30 cellular contexts compared by ENCODE assay signal in genomic region chr3:57009802-57010201, GRCh38. TPM values are rescaled to one million over a fixed set of nuclear protein-coding genes. Genes with fewer than 3 reads are reported as not detected.
DNase-seq lines count a peak whose midpoint lies in the region; ATAC-seq and TF ChIP-seq lines count a peak whose summit lies in the region.
"Had no signal": no experiment of that assay in that cellular context is flagged by ENCODE, and none has a peak within 500 bp of the region (broad histone marks: within the 10 kb centered on the region; RNA-seq: fewer than 3 reads in every experiment).

No MANE protein-coding gene starts in this region.

- peaks cover 43% of the 10 kb centered on the region for H3F3A ChIP-seq in PC-9 (ENCODE audit: insufficient read depth, low read depth)

- H4K20me1 ChIP-seq in PC-9 (ENCODE audit: insufficient read depth), result no peaks in the 10 kb centered on the region
- H4K20me1 ChIP-seq: BLaER1 treated with 17β-estradiol and CSF1 and Interleukin-3, amounts not matched to agents 10 nM and 100 nM had no signal

- TF ChIP-seq CTCF in PC-9 (conservative IDR thresholded peaks at IDR 0.05), result no peak
- TF ChIP-seq CTCF in esophagus muscularis mucosa (IDR thresholded peaks at IDR 0.05), result no peak
- TF ChIP-seq CTCF in omental fat pad (IDR thresholded peaks at IDR 0.05), result no peak

- H3K36me3 ChIP-seq in PC-9 (ENCODE audit: low read depth) (no peaks in the 10 kb centered on the region), esophagus muscularis mucosa (no peaks in the 10 kb centered on the region), stomach smooth muscle (ENCODE audit: control insufficient read depth in 2 of 2, insufficient read depth in 2 of 2, low read length in 2 of 2) (no peaks in the 10 kb centered on the region)
- H3K36me3 ChIP-seq: BLaER1 treated with 17β-estradiol and CSF1 and Interleukin-3, amounts not matched to agents 10 nM and 100 nM; HAP-1; SJSA1 had no signal

- WGBS in esophagus muscularis mucosa, result 94% methylated on average over 7 of the region's 7 CpGs

- H3K4me3 ChIP-seq in PC-9 (no peak overlapping the region), esophagus muscularis mucosa (no peak overlapping the region), stomach smooth muscle (ENCODE audit: low read length in 2 of 2) (no peak overlapping the region)
- H3K4me3 ChIP-seq: A549; BLaER1 treated with 17β-estradiol and CSF1 and Interleukin-3, amounts not matched to agents 10 nM and 100 nM; HAP-1; SJSA1 had no signal

- peak overlapping the region in 1 of 2 donors; percentile 36 for H3K9ac ChIP-seq in stomach smooth muscle (ENCODE audit: low read length in 2 of 2)
- H3K9ac ChIP-seq: BLaER1 treated with 17β-estradiol and CSF1 and Interleukin-3, amounts not matched to agents 10 nM and 100 nM had no signal

- CTCF ChIA-PET in PC-9 (lab: Charles Lee), result no interaction called here

- DNase-seq in PC-9 (no peak), esophagus muscularis mucosa (ENCODE audit: extremely low spot score) (no peak), myocyte (ENCODE audit: low read depth) (peak; percentile 42), SKM-1 (lab: John Stamatoyannopoulos, UW; ENCODE audit: unreplicated experiment) (no peak), omental fat pad (ENCODE audit: low spot score) (no peak)
- DNase-seq: AML-193; CD4-positive, alpha-beta T cell; COR-L47; GDM1; GOT3; HFFc6; Kasumi-1; NCI-H1417; NCI-H1694; NCI-H2029 treated with DMSO at 0.1 percent for 48 hours; NCI-H446 treated with DMSO at 0.1 percent for 48 hours; NCI-H526; NCI-H82; NK-92 treated with Interleukin-12 subunit alpha and Interleukin-12 subunit beta, amount 100 ng/mL, for 24 hours; PC-3; RPMI8226 had no signal

- H3K4me1 ChIP-seq in PC-9 (replicated peaks; ENCODE audit: insufficient read depth) (peaks cover 41% of the 10 kb centered on the region), esophagus muscularis mucosa (peaks cover 33 to 69% (median 62%) of the 10 kb centered on the region in 4 donors), stomach smooth muscle (ENCODE audit: control insufficient read depth, insufficient read depth, low read length) (peaks cover 60% of the 10 kb centered on the region)
- H3K4me1 ChIP-seq: HAP-1 had no signal

- TF ChIP-seq EP300 in esophagus muscularis mucosa (IDR thresholded peaks at IDR 0.05), result no peak

- ATAC-seq in HG03095 (IDR thresholded peaks at IDR 0.05; ENCODE audit: unreplicated experiment), result no peak
- no peak for ATAC-seq in GM21526 (IDR thresholded peaks at IDR 0.05; ENCODE audit: low FRiP score, unreplicated experiment)
- ATAC-seq in omental fat pad (ENCODE audit: low FRiP score), result no peak
- ATAC-seq: A549, PC-3 had no signal

- intact Hi-C loops in PC-9 (cut with micrococcal nuclease; ENCODE audit: unreplicated experiment) (loop anchor here (5.0 to 10.0 kb wide), 3 partner anchors 215 to 845 kb away; partner anchors contain the start of gene APPL1), esophagus muscularis mucosa (cut with DNase I) (loop anchor here (5.0 kb wide), 1 partner anchor 57 kb away; no protein-coding TSS in a partner anchor)

- peaks cover 23% of the 10 kb centered on the region for H3K79me2 ChIP-seq in PC-9 (ENCODE audit: low read depth)

- H3K27ac ChIP-seq in PC-9, result peak overlapping the region; percentile 98; the same call in 1 of the 2 replicates
- peak overlapping the region; percentile 74 to 86 (median 79) for H3K27ac ChIP-seq in esophagus muscularis mucosa (replicated peaks in 1 of 4)
- peak overlapping the region; percentile 84 for H3K27ac ChIP-seq in stomach smooth muscle (ENCODE audit: low read length)
- H3K27ac ChIP-seq: A549; BLaER1 treated with 17β-estradiol and CSF1 and Interleukin-3, amounts not matched to agents 10 nM and 100 nM; HL-60; SJSA1 had no signal

- H2AFZ ChIP-seq in PC-9, result no peak overlapping the region

- no TSS peak for BruUV-seq in PC-9 (replicated peaks; lab: Mats Ljungman, UMichigan)

- H3K27me3 ChIP-seq in PC-9 (ENCODE audit: insufficient read depth, low read depth) (no peaks in the 10 kb centered on the region), esophagus muscularis mucosa (no peaks in the 10 kb centered on the region), stomach smooth muscle (ENCODE audit: control insufficient read depth in 1 of 2, insufficient read depth in 2 of 2, low read length in 2 of 2) (no peaks in the 10 kb centered on the region)
- H3K27me3 ChIP-seq: BLaER1 treated with 17β-estradiol and CSF1 and Interleukin-3, amounts not matched to agents 10 nM and 100 nM; SJSA1 had no signal

- TF ChIP-seq POLR2A in esophagus muscularis mucosa (IDR thresholded peaks at IDR 0.05; ENCODE audit: low read depth), result no peak

- H3K9me3 ChIP-seq in PC-9 (ENCODE audit: insufficient read depth, low read depth), result no peaks in the 10 kb centered on the region
- H3K9me3 ChIP-seq in esophagus muscularis mucosa, result no peaks in the 10 kb centered on the region
- no peaks in the 10 kb centered on the region for H3K9me3 ChIP-seq in stomach smooth muscle (ENCODE audit: control insufficient read depth in 2 of 2, low read length in 2 of 2)
- H3K9me3 ChIP-seq: A549, HAP-1, SJSA1 had no signal

- POLR2A ChIA-PET in PC-9 (lab: Charles Lee; ENCODE audit: unreplicated experiment), result no interaction called here

- H3K4me2 ChIP-seq in PC-9, result no peak overlapping the region
- H3K4me2 ChIP-seq: A549; BLaER1 treated with 17β-estradiol and CSF1 and Interleukin-3, amounts not matched to agents 10 nM and 100 nM had no signal

- no peaks in the 10 kb centered on the region for H3K9me2 ChIP-seq in PC-9 (ENCODE audit: insufficient read depth)

RNA-seq across cellular contexts. Expression of gene SPATA12, which starts 50.7 kb away (rescaled TPM):
- total RNA-seq in PC-9 (2021) (0.43 and 0.57 TPM in 2 replicates), esophagus muscularis mucosa (under 1 TPM in 1 of 4 donors, not detected in 3; 0.13 TPM), myocyte (0.19 TPM in 1 of 2 replicates, not detected in the other), omental fat pad (not detected)
- 0.16 TPM for polyA plus RNA-seq in myocyte (2012)
- total RNA-seq: CD4-positive, alpha-beta T cell; HFFc6; Right ventricle myocardium superior; SJSA1 had no signal
